ENCODE assay signal across 21 cellular contexts in the genomic region with DNA sequence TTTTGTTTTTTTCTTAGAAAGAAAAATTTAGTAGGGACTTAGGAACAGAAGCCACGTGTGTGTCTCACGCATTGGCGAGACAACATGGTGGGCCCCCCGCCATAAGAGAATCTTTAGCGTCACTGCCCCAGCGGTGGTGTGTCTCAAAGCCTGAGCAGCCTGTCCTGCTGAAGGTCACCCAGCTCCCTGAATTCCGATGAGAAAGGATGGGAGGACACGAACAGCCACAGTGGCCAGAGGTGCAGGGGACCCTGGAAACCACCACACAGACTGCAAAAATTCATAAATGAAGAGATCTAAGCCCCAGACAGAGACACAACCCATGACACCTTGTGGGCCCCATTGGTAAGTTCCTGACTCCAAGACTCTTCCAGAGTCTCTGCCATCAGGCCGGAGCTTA.
"Had no signal": no experiment of that assay in that cellular context is flagged by ENCODE, and none has a peak within 500 bp of the region (broad histone marks: within the 10 kb centered on the region; RNA-seq: fewer than 3 reads in every experiment).

No MANE protein-coding gene starts in this region.

- H3K27ac Mint-ChIP-seq: memory B cell had no signal

- H3K36me3 ChIP-seq: esophagus squamous epithelium, gastrocnemius medialis, heart right ventricle, left lung, lower lobe of right lung had no signal

- H3K4me1 Mint-ChIP-seq: memory B cell had no signal

- H3K9me3 ChIP-seq: esophagus squamous epithelium, gastrocnemius medialis, heart right ventricle, left lung, lower lobe of right lung had no signal

- H3K4me3 ChIP-seq: coronary artery, dorsolateral prefrontal cortex, esophagus squamous epithelium, gastrocnemius medialis, heart right ventricle, left lung, lower lobe of right lung had no signal

- H3K4me1 ChIP-seq: gastrocnemius medialis, heart right ventricle, left lung, lower lobe of right lung had no signal

- ATAC-seq: gastrocnemius medialis, heart right ventricle, left cardiac atrium, left lung, left ventricle myocardium superior, lower lobe of right lung had no signal

- DNase-seq: dermis blood vessel endothelial cell; dorsolateral prefrontal cortex; effector CD4-positive, alpha-beta T cell; effector memory CD4-positive, alpha-beta T cell; esophagus squamous epithelium; foreskin fibroblast; foreskin melanocyte; gastrocnemius medialis; glutamatergic neuron; head of caudate nucleus; heart right ventricle; hippocampal formation; left cardiac atrium; left lung; left ventricle myocardium superior; lower lobe of right lung; mammary epithelial cell; mesendoderm; midbrain had no signal

- H3K27ac ChIP-seq: coronary artery, dorsolateral prefrontal cortex, esophagus squamous epithelium, gastrocnemius medialis, heart right ventricle, left lung, lower lobe of right lung had no signal

- H3K36me3 Mint-ChIP-seq: memory B cell had no signal

- H3K9me3 Mint-ChIP-seq: memory B cell had no signal

- H3K4me3 Mint-ChIP-seq: memory B cell had no signal

- H3K27me3 ChIP-seq: esophagus squamous epithelium, gastrocnemius medialis had no signal
